In genomic region chr17:74052993-74053744, GRCh38 we compare ENCODE assay signal across 19 cellular contexts.
DNase-seq lines count a peak whose midpoint lies in the region; ATAC-seq, FAIRE-seq and TF ChIP-seq lines count a peak whose summit lies in the region.
"Had no signal": no experiment of that assay in that cellular context is flagged by ENCODE, and none has a peak within 500 bp of the region (broad histone marks: within the 10 kb centered on the region; RNA-seq: fewer than 3 reads in every experiment).

No MANE protein-coding gene starts in this region.

- RAD21 ChIA-PET in HCT116 (lab: Charles Lee; ENCODE audit: low non-redundant PET in 1 of 2, low total read pairs in 2 of 2, uncharacterized antibody in 2 of 2, unreplicated experiment in 2 of 2), result no interaction called here

- no peak overlapping the region for H2BK20ac ChIP-seq in H1 (ENCODE audit: low read length)

- BruUV-seq in HCT116 (replicated peaks; lab: Mats Ljungman, UMichigan), result no TSS peak

- no peaks in the 10 kb centered on the region for H3K36me3 Mint-ChIP-seq in progenitor cell of endocrine pancreas (ENCODE audit: insufficient read depth)
- no peaks in the 10 kb centered on the region for H3K36me3 Mint-ChIP-seq in mesothelial cell of epicardium
- H3K36me3 Mint-ChIP-seq: CD4-positive, CD25-positive, alpha-beta regulatory T cell had no signal

- no peak overlapping the region for H3K27ac ChIP-seq in HCT116 (ENCODE audit: low read depth, low read length)
- H3K27ac ChIP-seq in H1 (ENCODE audit: low read depth, low read length), result no peak overlapping the region
- no peak overlapping the region for H3K27ac ChIP-seq in stomach
- H3K27ac ChIP-seq: 22Rv1, PC-9, SJCRH30 had no signal

- H3K79me1 ChIP-seq in H1 (ENCODE audit: low read depth, low read length), result no peaks in the 10 kb centered on the region

- intact Hi-C loops in HCT116 (cut with micrococcal nuclease) (no loop called here), stomach (cut with DNase I; ENCODE audit: low total_unique reads) (no loop called here)

- no peaks in the 10 kb centered on the region for H3K23me2 ChIP-seq in H1 (ENCODE audit: low read depth, low read length)

- H3K27me3 ChIP-seq in HCT116 (ENCODE audit: insufficient read depth, low read length), result peaks cover 69% of the 10 kb centered on the region
- no peaks in the 10 kb centered on the region; a peak in 3 of 7 replicates for H3K27me3 ChIP-seq in H1 (replicated peaks in 1 of 4; ENCODE audit: control insufficient read depth in 3 of 4, extremely low read depth in 1 of 4, insufficient read depth in 3 of 4, low read length in 3 of 4)
- peaks cover 0 to 95% (median 39%) of the 10 kb centered on the region in 3 donors for H3K27me3 ChIP-seq in stomach

- TF ChIP-seq CTCF in HCT116 (IDR thresholded peaks at IDR 0.05 in 2 of 3, conservative IDR thresholded peaks at IDR 0.05 in 1 of 3; ENCODE audit: borderline replicate concordance in 1 of 3, insufficient read depth in 1 of 3, low read depth in 2 of 3, low read length in 2 of 3) (0 out of 6 replicates have a peak, but pooled peaks of 1 of the 3 experiments have one; percentile 9), H1 (IDR thresholded peaks at IDR 0.05; ENCODE audit: control extremely low read depth in 1 of 3, insufficient read depth in 1 of 3, low read depth in 1 of 3, low read length in 3 of 3) (peak; percentile 9 to 32 (median 24)), progenitor cell of endocrine pancreas (IDR thresholded peaks at IDR 0.05; ENCODE audit: unreplicated experiment) (no peak), mesothelial cell of epicardium (IDR thresholded peaks at IDR 0.05; ENCODE audit: unreplicated experiment) (no peak), stomach (IDR thresholded peaks at IDR 0.05) (no peak)

- H3K79me2 ChIP-seq in HCT116 (ENCODE audit: insufficient read depth, low read length), result no peaks in the 10 kb centered on the region
- no peaks in the 10 kb centered on the region for H3K79me2 ChIP-seq in H1 (ENCODE audit: control insufficient read depth in 1 of 2, insufficient read depth in 2 of 2, low read length in 2 of 2)

- H3K23ac ChIP-seq in H1 (ENCODE audit: insufficient read length), result no peak overlapping the region

- no peak overlapping the region for H3K56ac ChIP-seq in H1 (replicated peaks; ENCODE audit: insufficient read length, low read depth, low read length)

- no peak overlapping the region for H2AK5ac ChIP-seq in H1 (ENCODE audit: low read depth, low read length)

- H3K14ac ChIP-seq in H1 (ENCODE audit: insufficient read length), result no peak overlapping the region

- H3K27me3 Mint-ChIP-seq in progenitor cell of endocrine pancreas, result peaks cover 38% of the 10 kb centered on the region
- peaks cover 85% of the 10 kb centered on the region for H3K27me3 Mint-ChIP-seq in mesothelial cell of epicardium (ENCODE audit: low read depth)

- H3K9me2 ChIP-seq in HCT116 (ENCODE audit: insufficient read depth), result no peaks in the 10 kb centered on the region

- H3K9ac ChIP-seq in HCT116 (ENCODE audit: low read length) (no peak overlapping the region), H1 (replicated peaks in 1 of 4; ENCODE audit: extremely low read depth in 1 of 4, low read depth in 3 of 4, low read length in 3 of 4) (no peak overlapping the region)

- no peak for TF ChIP-seq RAD21 in HCT116 (IDR thresholded peaks at IDR 0.05; ENCODE audit: low read depth)
- peak; percentile 26 to 51 for TF ChIP-seq RAD21 in H1 (IDR thresholded peaks at IDR 0.05 in 1 of 2, conservative IDR thresholded peaks at IDR 0.05 in 1 of 2; ENCODE audit: low read depth in 2 of 2, low read length in 2 of 2)

- no peak overlapping the region for H2BK15ac ChIP-seq in H1 (ENCODE audit: low read length)

- H4K8ac ChIP-seq in H1 (ENCODE audit: extremely low read depth, insufficient read depth, low read length), result no peak overlapping the region

- TF ChIP-seq POLR2A in HCT116 (IDR thresholded peaks at IDR 0.05; ENCODE audit: borderline replicate concordance, extremely low read depth, insufficient read depth, insufficient read length) (no peak), H1 (IDR thresholded peaks at IDR 0.05; ENCODE audit: control extremely low read depth in 1 of 2, low read depth in 2 of 2, low read length in 2 of 2) (no peak), stomach (IDR thresholded peaks at IDR 0.05) (no peak)

- no peak for TF ChIP-seq EP300 in H1 (IDR thresholded peaks at IDR 0.05; ENCODE audit: borderline replicate concordance in 1 of 2, low read depth in 2 of 2, low read length in 2 of 2)
- TF ChIP-seq EP300 in stomach (IDR thresholded peaks at IDR 0.05), result no peak

- H3K18ac ChIP-seq in H1 (ENCODE audit: extremely low read depth, low read length), result no peak overlapping the region

- 83% methylated on average over 21 of the region's 21 CpGs; no CpG with 5 or more reads in 1 of the 2 experiments for WGBS in H1 (ENCODE audit: extremely low coverage in 1 of 2, insufficient coverage in 1 of 2, insufficient read length in 1 of 2, insufficient replicate concordance in 2 of 2, low coverage in 1 of 2, low lambda C conversion rate in 2 of 2, missing lambda C conversion rate in 1 of 2), 2 experiments
- 44 to 56% (median 47%) methylated on average over 18 to 21 of the region's 21 CpGs for WGBS in stomach, 5 donors

- H3K4me2 ChIP-seq in HCT116 (ENCODE audit: low read length), result no peak overlapping the region
- no peak overlapping the region for H3K4me2 ChIP-seq in H1 (ENCODE audit: insufficient read depth in 1 of 2, low read depth in 2 of 2, low read length in 2 of 2)
- H3K4me2 ChIP-seq: PC-9 had no signal

- H3K4me1 ChIP-seq in HCT116 (ENCODE audit: control insufficient read depth in 1 of 2, insufficient read depth in 2 of 2, low read length in 2 of 2) (peaks cover 0 to 5% of the 10 kb centered on the region in 2 experiments; a peak in 1 of 4 replicates), H1 (replicated peaks in 1 of 4; ENCODE audit: control insufficient read depth in 3 of 4, insufficient read depth in 4 of 4, low read length in 3 of 4) (peaks cover 0 to 8% (median 2%) of the 10 kb centered on the region in 4 experiments; a peak in 5 of 7 replicates), stomach (no peaks in the 10 kb centered on the region)
- H3K4me1 ChIP-seq: SJCRH30 had no signal

- H4K91ac ChIP-seq in H1 (replicated peaks; ENCODE audit: insufficient read length, low read length), result no peak overlapping the region

- CTCF ChIA-PET in HCT116 (lab: Charles Lee), result no interaction called here
- CTCF ChIA-PET in H1 (lab: Charles Lee; ENCODE audit: partially characterized antibody), result interaction anchor here (0.7 to 3.5 kb wide), 8 partner anchors 10 to 66 kb away, joined by 3 to 16 read pairs (median 4); no protein-coding TSS in a partner anchor

- H2BK5ac ChIP-seq in H1 (ENCODE audit: low read depth, low read length), result no peak overlapping the region

- no peak overlapping the region for H3K4ac ChIP-seq in H1 (replicated peaks; ENCODE audit: insufficient read length, low read depth, low read length)

- no peak overlapping the region for H2AFZ ChIP-seq in HCT116 (ENCODE audit: low read depth, low read length, poor library complexity, severe bottlenecking)
- no peak overlapping the region; the same call in 1 of the 2 replicates for H2AFZ ChIP-seq in H1 (ENCODE audit: low read length)
- H2AFZ ChIP-seq: PC-9 had no signal

- POLR2A ChIA-PET in HCT116 (lab: Charles Lee), result no interaction called here
- POLR2A ChIA-PET in H1 (lab: Charles Lee; ENCODE audit: partially characterized antibody), result interaction anchor here (1.2 kb wide), 1 partner anchor 151 kb away, joined by 3 read pairs; no protein-coding TSS in a partner anchor

- H3K4me3 ChIP-seq in HCT116 (replicated peaks in 1 of 2; ENCODE audit: low read depth in 1 of 2, low read length in 2 of 2), result no peak overlapping the region
- no peak overlapping the region for H3K4me3 ChIP-seq in H1 (ENCODE audit: extremely low read depth in 1 of 4, insufficient read depth in 2 of 4, low read depth in 3 of 4, low read length in 4 of 4)
- H3K4me3 ChIP-seq in stomach, result no peak overlapping the region
- H3K4me3 ChIP-seq: PC-9, SJCRH30 had no signal

- no peak overlapping the region for H4K5ac ChIP-seq in H1 (ENCODE audit: insufficient read length, low read depth, low read length)

- H3K9me3 Mint-ChIP-seq in progenitor cell of endocrine pancreas (ENCODE audit: low read depth), result peaks cover 4% of the 10 kb centered on the region
- peaks cover 8% of the 10 kb centered on the region for H3K9me3 Mint-ChIP-seq in mesothelial cell of epicardium

- H3K36me3 ChIP-seq in HCT116 (ENCODE audit: control insufficient read depth in 1 of 2, insufficient read depth in 2 of 2, low read length in 2 of 2) (no peaks in the 10 kb centered on the region), H1 (ENCODE audit: control insufficient read depth in 2 of 4, insufficient read depth in 4 of 4, low read length in 3 of 4) (no peaks in the 10 kb centered on the region), stomach (no peaks in the 10 kb centered on the region)
- H3K36me3 ChIP-seq: SJCRH30 had no signal

- peak; percentile 37; the same call in 1 of the 2 replicates for ATAC-seq in HCT116

- H3K4me3 Mint-ChIP-seq in progenitor cell of endocrine pancreas (ENCODE audit: low read depth), result no peak overlapping the region
- no peak overlapping the region for H3K4me3 Mint-ChIP-seq in mesothelial cell of epicardium
- H3K4me3 Mint-ChIP-seq: B cell; CD4-positive, CD25-positive, alpha-beta regulatory T cell had no signal

- H3K9me3 ChIP-seq in HCT116 (ENCODE audit: control insufficient read depth in 1 of 2, insufficient read depth in 1 of 2, low read depth in 1 of 2, low read length in 2 of 2) (no peaks in the 10 kb centered on the region), H1 (ENCODE audit: insufficient read depth in 2 of 2, low read depth in 1 of 2, low read length in 1 of 2) (peaks cover 0 to 8% of the 10 kb centered on the region in 2 experiments; a peak in 1 of 4 replicates), stomach (no peaks in the 10 kb centered on the region)
- H3K9me3 ChIP-seq: SJCRH30 had no signal

- no peak for FAIRE-seq in H1 (lab: Jason Lieb, UNC)

- H3K4me1 Mint-ChIP-seq in progenitor cell of endocrine pancreas (ENCODE audit: low read depth), result peaks cover 13% of the 10 kb centered on the region
- H3K4me1 Mint-ChIP-seq in mesothelial cell of epicardium, result peaks cover 2% of the 10 kb centered on the region
- H3K4me1 Mint-ChIP-seq: B cell had no signal

- no peak overlapping the region for H2BK12ac ChIP-seq in H1 (ENCODE audit: low read depth, low read length)

- no peaks in the 10 kb centered on the region for H4K20me1 ChIP-seq in HCT116 (ENCODE audit: insufficient read depth)
- H4K20me1 ChIP-seq in H1 (replicated peaks in 1 of 2; ENCODE audit: control insufficient read depth in 1 of 2, insufficient read depth in 2 of 2, low read length in 2 of 2), result no peaks in the 10 kb centered on the region

- DNase-seq in DMS 273 (lab: John Stamatoyannopoulos, UW; ENCODE audit: unreplicated experiment) (peak; percentile 21), DMS 273 treated with DMSO at 0.1 percent for 48 hours (lab: John Stamatoyannopoulos, UW) (no peak), HCT116 (ENCODE audit: low read depth, low spot score) (no peak), H1 (ENCODE audit: low read depth in 1 of 2, low spot score in 2 of 2) (no peak), progenitor cell of endocrine pancreas (ENCODE audit: low spot score, unreplicated experiment) (no peak), mesothelial cell of epicardium (ENCODE audit: low spot score in 2 of 2, unreplicated experiment in 2 of 2) (no peak), NCI-H446 treated with DMSO at 0.1 percent for 48 hours (lab: John Stamatoyannopoulos, UW) (no peak), stomach (no peak)
- DNase-seq: CD4-positive, CD25-positive, alpha-beta regulatory T cell; COR-L47; DMS53; KG1; NCI-H1105 treated with DMSO at 0.1 percent for 48 hours; NCI-H187; NCI-H2227 treated with DMSO at 0.1 percent for 48 hours had no signal

- H2BK120ac ChIP-seq in H1 (replicated peaks; ENCODE audit: low read depth, low read length), result no peak overlapping the region

- H3K27ac Mint-ChIP-seq in progenitor cell of endocrine pancreas, result peak overlapping the region; percentile 60
- H3K27ac Mint-ChIP-seq in mesothelial cell of epicardium, result no peak overlapping the region
- H3K27ac Mint-ChIP-seq: B cell had no signal

Comparison
In these comparisons a context has a peak if more than half of its experiments do, and no peak if none do; other contexts are left out.
1. CTCF ChIP-seq: peak in H1 (3 of 3); none in progenitor cell of endocrine pancreas (single experiment), mesothelial cell of epicardium (single experiment) and stomach (0 of 7).